ENCODE assay signal across 11 cellular contexts in genomic region chr3:19645093-19645492, GRCh38.
DNase-seq lines count a peak whose midpoint lies in the region; ATAC-seq and TF ChIP-seq lines count a peak whose summit lies in the region.
"Had no signal": no experiment of that assay in that cellular context is flagged by ENCODE, and none has a peak within 500 bp of the region (broad histone marks: within the 10 kb centered on the region; RNA-seq: fewer than 3 reads in every experiment).

No MANE protein-coding gene starts in this region.

- DNase-seq in epithelial cell of esophagus (ENCODE audit: low read depth) (peak; percentile 5), DMS153 (lab: John Stamatoyannopoulos, UW) (no peak), pons (ENCODE audit: low spot score) (no peak)
- DNase-seq in activated CD8-positive, alpha-beta memory T cell treated with anti-CD3 and anti-CD28 coated beads, Interleukin-2, amount 50 U/mL, for 4 hours: no peak
- DNase-seq in activated CD4-positive, alpha-beta T cell treated with anti-CD3 and anti-CD28 coated beads, Interleukin-2, amount 50 U/mL, for 48 hours: no peak
- DNase-seq: DMS79 treated with DMSO at 0.1 percent for 48 hours, NCI-H1436, stomach had no signal

- H3K4me3 ChIP-seq in epithelial cell of esophagus (ENCODE audit: low read length): no peak overlapping the region
- H3K4me3 ChIP-seq: stomach had no signal

- TF ChIP-seq POLR2A in GM18505 (IDR thresholded peaks at IDR 0.05; ENCODE audit: borderline replicate concordance, extremely low read depth, insufficient read depth, insufficient read length): no peak

- TF ChIP-seq CTCF in epithelial cell of esophagus (IDR thresholded peaks at IDR 0.05; ENCODE audit: insufficient read depth, low read depth, low read length, missing control alignments): no peak

- ATAC-seq in GM18505 (IDR thresholded peaks at IDR 0.05; ENCODE audit: unreplicated experiment): peak; percentile 57
- peak; percentile 70 for ATAC-seq in GM21360 (IDR thresholded peaks at IDR 0.05; ENCODE audit: unreplicated experiment)
- ATAC-seq in HG03520 (IDR thresholded peaks at IDR 0.05; ENCODE audit: unreplicated experiment): peak; percentile 59
